ENCODE assay signal across 28 cellular contexts in genomic region chr20:22946594-22946993, GRCh38.
"Had no signal": no experiment of that assay in that cellular context is flagged by ENCODE, and none has a peak within 500 bp of the region (broad histone marks: within the 10 kb centered on the region; RNA-seq: fewer than 3 reads in every experiment).

No MANE protein-coding gene starts in this region.

- H3K4me3 ChIP-seq: adrenal gland, breast epithelium, gastrocnemius medialis, mucosa of descending colon, sigmoid colon, spleen, thoracic aorta, vagina had no signal

- H3K36me3 Mint-ChIP-seq: activated naive CD4-positive, alpha-beta T cell treated with anti-CD3 and anti-CD28 coated beads, Interleukin-2, amount 50 U/mL, for 72 hours; memory B cell; naive B cell; type B pancreatic cell had no signal

- DNase-seq: activated CD4-positive, alpha-beta T cell treated with anti-CD3 and anti-CD28 coated beads for 1 hour; activated CD4-positive, alpha-beta T cell treated with anti-CD3 and anti-CD28 coated beads, Interleukin-2, amount 50 U/mL, for 1 hour; activated CD8-positive, alpha-beta T cell treated with anti-CD3 and anti-CD28 coated beads, Interleukin-2, amount 10 ng/mL, durations not matched to agents 7 days and 5 days; activated gamma-delta T cell treated with Interleukin-2 at 50 U/mL for 16 hours; activated T-cell treated with anti-CD3 and anti-CD28 coated beads, Interleukin-2, amount 50 U/mL, for 1 hour; adrenal gland; cortex of kidney; effector CD4-positive, alpha-beta T cell; erythroblast; gastrocnemius medialis; head of caudate nucleus; hypothalamus; left ventricle myocardium superior; mucosa of descending colon; naive B cell; occipital lobe; sigmoid colon; spleen; stimulated activated CD4-positive, alpha-beta T cell treated with anti-CD3 and anti-CD28 coated beads, Interleukin-4, amount 100 ng/mL, for 1 hour; stimulated activated naive CD4-positive, alpha-beta T cell; T-helper 9 cell had no signal

- H3K27ac ChIP-seq: adrenal gland, breast epithelium, gastrocnemius medialis, sigmoid colon, spleen, thoracic aorta, vagina had no signal

- H3K4me3 Mint-ChIP-seq: activated CD8-positive, alpha-beta T cell treated with anti-CD3 and anti-CD28 coated beads, Interleukin-2, amount 10 ng/mL, durations not matched to agents 7 days and 5 days; memory B cell; naive B cell; neural crest cell; type B pancreatic cell had no signal

- ATAC-seq: activated CD8-positive, alpha-beta T cell treated with anti-CD3 and anti-CD28 coated beads, Interleukin-2, amount 10 ng/mL, durations not matched to agents 7 days and 5 days; activated naive CD4-positive, alpha-beta T cell treated with anti-CD3 and anti-CD28 coated beads, Interleukin-2, amount 50 U/mL, for 72 hours; gastrocnemius medialis; left ventricle myocardium superior; mucosa of descending colon had no signal

- H3K27me3 Mint-ChIP-seq: memory B cell, naive B cell had no signal

- H3K27me3 ChIP-seq: breast epithelium, gastrocnemius medialis, sigmoid colon, spleen, vagina had no signal

- H3K36me3 ChIP-seq: adrenal gland, breast epithelium, gastrocnemius medialis, sigmoid colon, spleen, thoracic aorta, vagina had no signal

- H3K27ac Mint-ChIP-seq: activated CD8-positive, alpha-beta T cell treated with anti-CD3 and anti-CD28 coated beads, Interleukin-2, amount 10 ng/mL, durations not matched to agents 7 days and 5 days; activated naive CD4-positive, alpha-beta T cell treated with anti-CD3 and anti-CD28 coated beads, Interleukin-2, amount 50 U/mL, for 72 hours; memory B cell; naive B cell; type B pancreatic cell had no signal

- H3K4me1 ChIP-seq: adrenal gland, breast epithelium, gastrocnemius medialis, sigmoid colon, spleen had no signal

- H3K4me1 Mint-ChIP-seq: memory B cell, naive B cell had no signal

- H3K9me3 Mint-ChIP-seq: naive B cell, type B pancreatic cell had no signal
